ENCODE assay signal across 8 cellular contexts in the genomic region with DNA sequence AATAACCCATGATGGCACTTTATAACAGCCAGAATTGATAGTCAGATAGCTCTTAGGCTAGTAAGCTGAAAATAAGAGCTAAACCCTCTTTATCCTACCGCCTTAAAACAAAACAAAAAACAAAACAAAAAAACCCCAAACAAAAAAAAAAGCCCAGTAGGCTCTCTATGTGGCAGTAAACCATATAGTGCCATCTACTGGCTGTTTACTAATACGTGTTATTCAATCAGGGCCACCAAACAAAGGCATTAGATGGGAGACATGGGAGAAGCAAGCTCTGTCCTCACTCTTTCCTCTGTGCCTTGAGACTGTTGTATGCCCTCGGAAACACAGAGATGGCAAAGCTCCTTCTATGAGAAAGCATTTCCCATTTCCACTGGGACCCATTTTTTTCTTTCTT.
DNase-seq lines count a peak whose midpoint lies in the region; ATAC-seq and TF ChIP-seq lines count a peak whose summit lies in the region.

No MANE protein-coding gene starts in this region.

- intact Hi-C loops in testis (cut with DNase I; ENCODE audit: low total_unique reads), result no loop called here

- no peak for TF ChIP-seq POLR2A in testis (IDR thresholded peaks at IDR 0.05)

- no peak for TF ChIP-seq CTCF in GM20000 (IDR thresholded peaks at IDR 0.05; ENCODE audit: extremely low read depth, missing control alignments)
- peak; percentile 25 to 52 for TF ChIP-seq CTCF in right atrium auricular region (IDR thresholded peaks at IDR 0.05)
- TF ChIP-seq CTCF in testis (IDR thresholded peaks at IDR 0.05), result peak in 1 of 3 experiments; percentile 24

- H3K4me1 ChIP-seq in right atrium auricular region (no peaks in the 10 kb centered on the region), testis (no peaks in the 10 kb centered on the region)

- peak; percentile 83 for DNase-seq in DMS 273 (lab: John Stamatoyannopoulos, UW; ENCODE audit: unreplicated experiment)
- DNase-seq in GM20000 (ENCODE audit: low spot score), result peak; percentile 14
- DNase-seq in NCI-H1092 (lab: John Stamatoyannopoulos, UW), result peak; percentile 77
- DNase-seq in SK-N-DZ (ENCODE audit: low spot score), result peak; percentile 72
- no peak for DNase-seq in right atrium auricular region (ENCODE audit: low spot score)
- DNase-seq in testis, result no peak
- no peak for DNase-seq in stimulated activated CD4-positive, alpha-beta T cell treated with anti-CD3 and anti-CD28 coated beads, Interleukin-2, amount 100 ng/mL, for 24 hours

- H3K27ac ChIP-seq in right atrium auricular region (no peak overlapping the region), testis (no peak overlapping the region)

- ATAC-seq in GM19023 (IDR thresholded peaks at IDR 0.05; ENCODE audit: unreplicated experiment), result no peak

- H3K9me3 ChIP-seq in right atrium auricular region (no peaks in the 10 kb centered on the region), testis (no peaks in the 10 kb centered on the region)

- H3K36me3 ChIP-seq in right atrium auricular region, result no peaks in the 10 kb centered on the region
- no peaks in the 10 kb centered on the region for H3K36me3 ChIP-seq in testis (ENCODE audit: low read depth, missing control alignments)

- H3K4me3 ChIP-seq in right atrium auricular region (no peak overlapping the region), testis (no peak overlapping the region)

- H3K27me3 ChIP-seq in right atrium auricular region (no peaks in the 10 kb centered on the region), testis (no peaks in the 10 kb centered on the region)

- WGBS in testis, 2 donors, result 11 to 27% methylated on average over 3 of the region's 3 CpGs

Comparison
In these comparisons a context has a peak if more than half of its experiments do, and no peak if none do; other contexts are left out.
1. DNase-seq: peak in DMS 273 (single experiment), GM20000 (single experiment), NCI-H1092 (single experiment) and SK-N-DZ (single experiment); none in right atrium auricular region (single experiment), testis (single experiment) and stimulated activated CD4-positive, alpha-beta T cell treated with anti-CD3 and anti-CD28 coated beads, Interleukin-2, amount 100 ng/mL, for 24 hours (0 of 2).